In genomic region chr1:3184666-3185065, GRCh38 we compare ENCODE assay signal across 14 cellular contexts.
"Had no signal": no experiment of that assay in that cellular context is flagged by ENCODE, and none has a peak within 500 bp of the region (broad histone marks: within the 10 kb centered on the region; RNA-seq: fewer than 3 reads in every experiment).

No MANE protein-coding gene starts in this region.

- H3K4me1 ChIP-seq: foreskin keratinocyte had no signal

- H3K27me3 ChIP-seq: foreskin keratinocyte, ovary had no signal

- H3K4me3 ChIP-seq: ovary, suprapubic skin, tibial nerve had no signal

- ATAC-seq: foreskin keratinocyte; left cardiac atrium; naive thymus-derived CD4-positive, alpha-beta T cell; right cardiac atrium had no signal

- H3K27ac Mint-ChIP-seq: dendritic cell treated with granulocyte-macrophage colony-stimulating factor and Interleukin-4, amounts not matched to agents 40 ng/mL and 50 ng/mL, for 4 days; immature natural killer cell; naive thymus-derived CD4-positive, alpha-beta T cell had no signal

- H3K27ac ChIP-seq: foreskin keratinocyte, ovary, suprapubic skin had no signal

- H3K36me3 ChIP-seq: ovary, suprapubic skin, tibial nerve had no signal

- DNase-seq: erythroblast; foreskin keratinocyte; immature natural killer cell; left cardiac atrium; naive thymus-derived CD4-positive, alpha-beta T cell; nucleus accumbens; ovary; right cardiac atrium; small intestine; stimulated activated CD4-positive, alpha-beta T cell treated with anti-CD3 and anti-CD28 coated beads, Interleukin-12 subunit alpha, Interleukin-12 subunit beta, amount 100 ng/mL, for 4 hours; stimulated activated naive CD4-positive, alpha-beta T cell treated with Interleukin-2 at 50 U/mL for 16 hours had no signal

- H3K4me1 Mint-ChIP-seq: immature natural killer cell had no signal

- H3K9me3 Mint-ChIP-seq: dendritic cell treated with granulocyte-macrophage colony-stimulating factor and Interleukin-4, amounts not matched to agents 40 ng/mL and 50 ng/mL, for 4 days; immature natural killer cell had no signal

- H3K4me3 Mint-ChIP-seq: dendritic cell treated with granulocyte-macrophage colony-stimulating factor and Interleukin-4, amounts not matched to agents 40 ng/mL and 50 ng/mL, for 4 days; immature natural killer cell; naive thymus-derived CD4-positive, alpha-beta T cell had no signal

- H3K36me3 Mint-ChIP-seq: immature natural killer cell; naive thymus-derived CD4-positive, alpha-beta T cell had no signal

- H3K9me3 ChIP-seq: ovary, suprapubic skin, tibial nerve had no signal
